In genomic region chr15:100383302-100384107, GRCh38 we compare ENCODE assay signal across 8 cellular contexts. TPM values are rescaled to one million over a fixed set of nuclear protein-coding genes. Genes with fewer than 3 reads are reported as not detected.
A peak's percentile ranks its signal among the peaks of the same experiment; 100 is the strongest.
DNase-seq lines count a peak whose midpoint lies in the region; ATAC-seq, FAIRE-seq and TF ChIP-seq lines count a peak whose summit lies in the region.

No MANE protein-coding gene starts in this region.

- no peaks in the 10 kb centered on the region for H3F3A ChIP-seq in OCI-LY1 (ENCODE audit: insufficient read depth, low read length)

- no peak overlapping the region for H3K27ac ChIP-seq in A673 (ENCODE audit: low read depth, low read length, poor library complexity, severe bottlenecking)
- no peak overlapping the region for H3K27ac ChIP-seq in OCI-LY1 (ENCODE audit: low read depth, low read length, poor library complexity, severe bottlenecking)
- H3K27ac ChIP-seq in small intestine (ENCODE audit: low read depth in 1 of 2, low read length in 1 of 2), result no peak overlapping the region

- no peak overlapping the region for H2AFZ ChIP-seq in OCI-LY1 (ENCODE audit: low read length)

- POLR2A ChIA-PET in A673 (lab: Charles Lee; ENCODE audit: low non-redundant PET), result no interaction called here

- H3K4me3 ChIP-seq in A673 (ENCODE audit: low read depth, low read length, poor library complexity, severe bottlenecking), result no peak overlapping the region
- H3K4me3 ChIP-seq in OCI-LY1 (ENCODE audit: low read depth, low read length, poor library complexity, severe bottlenecking), result no peak overlapping the region
- no peak overlapping the region for H3K4me3 ChIP-seq in fibroblast of mammary gland (ENCODE audit: control insufficient read depth, low read depth, low read length)
- H3K4me3 ChIP-seq in small intestine (ENCODE audit: low read depth in 1 of 2, low read length in 2 of 2), result no peak overlapping the region

- H3K4me1 ChIP-seq in A673 (ENCODE audit: insufficient read depth, low read length, poor library complexity, severe bottlenecking) (no peaks in the 10 kb centered on the region), OCI-LY1 (ENCODE audit: insufficient read depth, low read length, severe bottlenecking) (no peaks in the 10 kb centered on the region), small intestine (ENCODE audit: control insufficient read depth in 2 of 2, insufficient read depth in 1 of 2, low read depth in 1 of 2, low read length in 1 of 2) (no peaks in the 10 kb centered on the region)

- no peaks in the 10 kb centered on the region for H3K36me3 ChIP-seq in A673 (ENCODE audit: insufficient read depth, low read length, poor library complexity, severe bottlenecking)
- H3K36me3 ChIP-seq in OCI-LY1 (ENCODE audit: insufficient read depth, low read length), result no peaks in the 10 kb centered on the region
- no peaks in the 10 kb centered on the region for H3K36me3 ChIP-seq in small intestine (ENCODE audit: control insufficient read depth in 2 of 2, insufficient read depth in 2 of 2, low read length in 2 of 2)

- ATAC-seq in GM18517 (IDR thresholded peaks at IDR 0.05; ENCODE audit: unreplicated experiment), result no peak
- ATAC-seq in GM21381 (IDR thresholded peaks at IDR 0.05; ENCODE audit: unreplicated experiment), result no peak

- no peaks in the 10 kb centered on the region for H3K79me2 ChIP-seq in OCI-LY1 (ENCODE audit: insufficient read depth, low read length)

- no peak for TF ChIP-seq CTCF in A673 (conservative IDR thresholded peaks at IDR 0.05; ENCODE audit: low read depth, low read length)
- peak; percentile 51; the same call in 1 of the 2 replicates for TF ChIP-seq CTCF in OCI-LY1 (IDR thresholded peaks at IDR 0.05; ENCODE audit: low read length)
- peak; percentile 24 for TF ChIP-seq CTCF in fibroblast of mammary gland (conservative IDR thresholded peaks at IDR 0.05; ENCODE audit: control insufficient read depth, insufficient read depth, low read depth, low read length)

- 12 to 25% (median 12%) methylated on average over 3 of the region's 3 CpGs for WGBS in small intestine, 3 donors

- CTCF ChIA-PET in A673 (lab: Charles Lee), result no interaction called here

- no peaks in the 10 kb centered on the region for H3K9me2 ChIP-seq in OCI-LY1 (ENCODE audit: low read depth, low read length)

- no TSS peak for BruUV-seq in A673 (replicated peaks; lab: Mats Ljungman, UMichigan)

- H3K27me3 ChIP-seq in A673 (replicated peaks; ENCODE audit: insufficient read depth, low read depth, low read length, poor library complexity), result no peaks in the 10 kb centered on the region
- H3K27me3 ChIP-seq in OCI-LY1 (ENCODE audit: insufficient read depth, low read length), result no peaks in the 10 kb centered on the region
- peaks cover 0 to 3% of the 10 kb centered on the region in 2 donors for H3K27me3 ChIP-seq in small intestine (ENCODE audit: control insufficient read depth in 2 of 2, insufficient read depth in 2 of 2, low read length in 2 of 2)

- H3K9me3 ChIP-seq in A673 (ENCODE audit: low read depth, low read length, poor library complexity, severe bottlenecking), result peaks cover 7% of the 10 kb centered on the region
- H3K9me3 ChIP-seq in OCI-LY1 (ENCODE audit: low read length), result 0 out of 2 replicates have a peak, but pooled peaks cover 2% of the 10 kb centered on the region
- H3K9me3 ChIP-seq in small intestine (ENCODE audit: control insufficient read depth, low read depth), result peaks cover 2% of the 10 kb centered on the region

- no peaks in the 10 kb centered on the region for H4K20me1 ChIP-seq in OCI-LY1 (ENCODE audit: insufficient read depth, low read length)

- intact Hi-C loops in A673 (cut with micrococcal nuclease; ENCODE audit: unreplicated experiment), result no loop called here

- H3K4me2 ChIP-seq in OCI-LY1 (ENCODE audit: low read length), result no peak overlapping the region

- peak; percentile 2 for DNase-seq in A673 (ENCODE audit: low spot score)
- peak; percentile 4 for DNase-seq in EL
- peak; percentile 8 for DNase-seq in fibroblast of mammary gland (ENCODE audit: low read depth)
- DNase-seq in small intestine, result peak; percentile 11
- no peak for DNase-seq in AG08395 (ENCODE audit: low spot score)

- FAIRE-seq in small intestine (lab: Jason Lieb, UNC), result no peak

- H3K9ac ChIP-seq in OCI-LY1 (ENCODE audit: low read length), result no peak overlapping the region

RNA-seq across cellular contexts. Expression of gene ADAMTS17, which starts 41.7 kb away (rescaled TPM):
- total RNA-seq in A673 (2021), result 0.15 TPM in 1 of 2 replicates, not detected in the other
- 1 to 10 TPM in 1 of 3 donors, under 1 TPM in 2; 0.45 to 1.9 (median 0.54) TPM for polyA plus RNA-seq in small intestine
